In genomic region chr14:69625299-69626131, GRCh38 we compare ENCODE assay signal across 9 cellular contexts. TPM values are rescaled to one million over a fixed set of nuclear protein-coding genes. Genes with fewer than 3 reads are reported as not detected.
DNase-seq lines count a peak whose midpoint lies in the region; ATAC-seq and TF ChIP-seq lines count a peak whose summit lies in the region.
"Had no signal": no experiment of that assay in that cellular context is flagged by ENCODE, and none has a peak within 500 bp of the region (broad histone marks: within the 10 kb centered on the region; RNA-seq: fewer than 3 reads in every experiment).

No MANE protein-coding gene starts in this region.

- POLR2A ChIA-PET in naive thymus-derived CD4-positive, alpha-beta T cell (lab: Charles Lee), result interaction anchor here (0.9 to 3.5 kb wide), 8 partner anchors 9 to 141 kb away, joined by 3 to 39 read pairs (median 7); partner anchors contain the start of genes SRSF5 and SUSD6

- peak overlapping the region; percentile 74 to 86 (median 82) for H3K4me3 Mint-ChIP-seq in naive thymus-derived CD4-positive, alpha-beta T cell
- peak overlapping the region; percentile 76 to 81 for H3K4me3 Mint-ChIP-seq in stimulated activated naive CD8-positive, alpha-beta T cell treated with anti-CD3 and anti-CD28 coated beads, Interleukin-15, amount 100 ng/mL, for 72 hours
- no peak overlapping the region for H3K4me3 Mint-ChIP-seq in type B pancreatic cell

- no peaks in the 10 kb centered on the region for H3K9me3 Mint-ChIP-seq in naive thymus-derived CD4-positive, alpha-beta T cell
- no peaks in the 10 kb centered on the region for H3K9me3 Mint-ChIP-seq in stimulated activated naive CD8-positive, alpha-beta T cell treated with anti-CD3 and anti-CD28 coated beads, Interleukin-15, amount 100 ng/mL, for 72 hours
- H3K9me3 Mint-ChIP-seq in type B pancreatic cell, result no peaks in the 10 kb centered on the region

- peak overlapping the region; percentile 41 for H3K4me3 ChIP-seq in naive thymus-derived CD4-positive, alpha-beta T cell (ENCODE audit: low read length)
- H3K4me3 ChIP-seq: cardiac muscle cell had no signal

- H3K27me3 Mint-ChIP-seq in naive thymus-derived CD4-positive, alpha-beta T cell, result no peaks in the 10 kb centered on the region
- no peaks in the 10 kb centered on the region for H3K27me3 Mint-ChIP-seq in stimulated activated naive CD8-positive, alpha-beta T cell treated with anti-CD3 and anti-CD28 coated beads, Interleukin-15, amount 100 ng/mL, for 72 hours
- H3K27me3 Mint-ChIP-seq in type B pancreatic cell, result no peaks in the 10 kb centered on the region

- peaks cover 56 to 80% of the 10 kb centered on the region in 2 donors for H3K4me1 ChIP-seq in naive thymus-derived CD4-positive, alpha-beta T cell (ENCODE audit: control insufficient read depth in 2 of 2, insufficient read depth in 2 of 2, low read length in 2 of 2)

- TF ChIP-seq CTCF in type B pancreatic cell (conservative IDR thresholded peaks at IDR 0.05), result no peak

- no peaks in the 10 kb centered on the region for H3K9me3 ChIP-seq in naive thymus-derived CD4-positive, alpha-beta T cell (ENCODE audit: control insufficient read depth in 2 of 3, low read length in 3 of 3)

- peak overlapping the region; percentile 71 for H3K27ac ChIP-seq in naive thymus-derived CD4-positive, alpha-beta T cell (ENCODE audit: low read depth, low read length)
- H3K27ac ChIP-seq: cardiac muscle cell had no signal

- H3K27me3 ChIP-seq in naive thymus-derived CD4-positive, alpha-beta T cell (ENCODE audit: control insufficient read depth in 2 of 2, insufficient read depth in 2 of 2, low read length in 2 of 2), result no peaks in the 10 kb centered on the region
- H3K27me3 ChIP-seq: cardiac muscle cell had no signal

- ATAC-seq in HG03280 (IDR thresholded peaks at IDR 0.05; ENCODE audit: unreplicated experiment), result peak; percentile 84
- ATAC-seq in activated CD4-positive, CD25-positive, alpha-beta regulatory T cell treated with anti-CD3 and anti-CD28 coated beads, Interleukin-2, amount 50 U/mL, for 24 hours, result peak; percentile 83 to 86
- peak; percentile 93 for ATAC-seq in naive thymus-derived CD4-positive, alpha-beta T cell
- peak; percentile 97 for ATAC-seq in stimulated activated naive CD8-positive, alpha-beta T cell treated with anti-CD3 and anti-CD28 coated beads, Interleukin-15, amount 100 ng/mL, for 72 hours

- DNase-seq in GM19238 (ENCODE audit: insufficient read length, low spot score), result peak; percentile 40
- DNase-seq in cerebellar cortex (ENCODE audit: low spot score), result peak; percentile 73
- peak; percentile 34 to 74 (median 66) for DNase-seq in naive thymus-derived CD4-positive, alpha-beta T cell
- DNase-seq in stimulated activated naive CD8-positive, alpha-beta T cell treated with anti-CD3 and anti-CD28 coated beads, Interleukin-15, amount 100 ng/mL, for 72 hours, result peak; percentile 80 to 88
- DNase-seq in type B pancreatic cell (ENCODE audit: extremely low spot score, unreplicated experiment), result no peak
- DNase-seq in COR-L47 (lab: John Stamatoyannopoulos, UW), result no peak

- intact Hi-C loops in naive thymus-derived CD4-positive, alpha-beta T cell (cut with micrococcal nuclease), result loop anchor here (1.0 to 2.0 kb wide), 5 partner anchors 10 to 48 kb away; partner anchors contain the start of gene SUSD6 (in 2 of the 2)

- H3K4me1 Mint-ChIP-seq in naive thymus-derived CD4-positive, alpha-beta T cell, result peaks cover 69 to 97% (median 91%) of the 10 kb centered on the region in 7 donors
- peaks cover 97% of the 10 kb centered on the region for H3K4me1 Mint-ChIP-seq in stimulated activated naive CD8-positive, alpha-beta T cell treated with anti-CD3 and anti-CD28 coated beads, Interleukin-15, amount 100 ng/mL, for 72 hours
- H3K4me1 Mint-ChIP-seq in type B pancreatic cell (ENCODE audit: unreplicated experiment), result peaks cover 48% of the 10 kb centered on the region

- CTCF ChIA-PET in naive thymus-derived CD4-positive, alpha-beta T cell (lab: Charles Lee), result interaction anchor here (1.9 kb wide), 1 partner anchor 13 kb away, joined by 9 read pairs; no protein-coding TSS in a partner anchor

- no peaks in the 10 kb centered on the region for H3K36me3 ChIP-seq in naive thymus-derived CD4-positive, alpha-beta T cell (ENCODE audit: control insufficient read depth in 2 of 3, insufficient read depth in 3 of 3, low read length in 3 of 3)
- H3K36me3 ChIP-seq: cardiac muscle cell had no signal

- peak overlapping the region; percentile 81 to 97 (median 92) for H3K27ac Mint-ChIP-seq in naive thymus-derived CD4-positive, alpha-beta T cell
- H3K27ac Mint-ChIP-seq in stimulated activated naive CD8-positive, alpha-beta T cell treated with anti-CD3 and anti-CD28 coated beads, Interleukin-15, amount 100 ng/mL, for 72 hours, result peak overlapping the region; percentile 90 to 92
- H3K27ac Mint-ChIP-seq in type B pancreatic cell, result no peak overlapping the region

- peaks cover 0 to 7% (median 0%) of the 10 kb centered on the region in 5 donors for H3K36me3 Mint-ChIP-seq in naive thymus-derived CD4-positive, alpha-beta T cell
- H3K36me3 Mint-ChIP-seq in type B pancreatic cell, result peaks cover 3% of the 10 kb centered on the region

RNA-seq across cellular contexts. Expression of gene SUSD6, which starts 14.1 kb away (rescaled TPM):
- 10 to 100 TPM; 42.9 to 90.8 (median 65.0) TPM for total RNA-seq in naive thymus-derived CD4-positive, alpha-beta T cell
- 1 to 10 TPM; 4.3 to 6.3 TPM for polyA plus RNA-seq in naive thymus-derived CD4-positive, alpha-beta T cell
- 31.7 and 78.9 TPM in 2 replicates for total RNA-seq in type B pancreatic cell (ENCODE audit: low replicate concordance)

RNA-seq across cellular contexts. Expression of gene CCDC177, which starts 50.8 kb away (rescaled TPM):
- total RNA-seq in naive thymus-derived CD4-positive, alpha-beta T cell, result not detected
- not detected for polyA plus RNA-seq in naive thymus-derived CD4-positive, alpha-beta T cell
- total RNA-seq in type B pancreatic cell (ENCODE audit: low replicate concordance), result 0.21 and 3.4 TPM in 2 replicates
- total RNA-seq: cardiac muscle cell had no signal
- polyA plus RNA-seq: cardiac muscle cell had no signal

Comparison
In these comparisons a context has a peak if more than half of its experiments do, and no peak if none do; other contexts are left out.
1. DNase-seq: peak in GM19238 (single experiment), cerebellar cortex (single experiment), naive thymus-derived CD4-positive, alpha-beta T cell (9 of 9) and stimulated activated naive CD8-positive, alpha-beta T cell treated with anti-CD3 and anti-CD28 coated beads, Interleukin-15, amount 100 ng/mL, for 72 hours (2 of 2); none in type B pancreatic cell (single experiment) and COR-L47 (single experiment).
2. Peak in every context shown above with its lines, with median percentiles within 50 percentile points of each other: ATAC-seq.